Comparison of ENCODE assay signal across 8 cellular contexts in genomic region chr10:46095943-46096342, GRCh38. TPM values are rescaled to one million over a fixed set of nuclear protein-coding genes. Genes with fewer than 3 reads are reported as not detected.
"Had no signal": no experiment of that assay in that cellular context is flagged by ENCODE, and none has a peak within 500 bp of the region (broad histone marks: within the 10 kb centered on the region; RNA-seq: fewer than 3 reads in every experiment).

No MANE protein-coding gene starts in this region.

RNA-seq across cellular contexts. Expression of gene MSMB, which starts 49.9 kb away (rescaled TPM):
- total RNA-seq: dorsolateral prefrontal cortex, epithelial cell of proximal tubule, fibroblast of lung, left cardiac atrium, natural killer cell, renal cortical epithelial cell, sigmoid colon, subcutaneous adipose tissue had no signal
- polyA plus RNA-seq: fibroblast of lung, sigmoid colon had no signal
